In the genomic region with DNA sequence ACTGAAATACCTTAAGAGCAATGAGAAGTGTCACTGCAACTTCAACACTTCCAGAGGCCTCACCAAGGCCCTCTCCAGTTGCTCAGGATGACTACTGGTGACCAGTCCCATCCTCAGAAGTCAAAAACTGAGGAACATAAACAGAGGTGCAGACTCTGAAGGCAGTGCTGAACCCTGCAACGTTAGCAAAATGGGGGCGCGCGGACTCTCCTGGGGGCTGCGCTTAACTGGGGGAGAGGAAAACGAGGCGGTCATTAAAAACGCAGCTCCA, we compare ENCODE assay signal across 8 cellular contexts. TPM values are rescaled to one million over a fixed set of nuclear protein-coding genes. Genes with fewer than 3 reads are reported as not detected.
DNase-seq lines count a peak whose midpoint lies in the region; ATAC-seq and TF ChIP-seq lines count a peak whose summit lies in the region.

No MANE protein-coding gene starts in this region.

- DNase-seq in GM06990 (ENCODE audit: extremely low read depth, insufficient read length): no peak
- DNase-seq in RKO (ENCODE audit: low spot score): peak; percentile 56
- no peak for DNase-seq in fibroblast of mammary gland (ENCODE audit: low read depth)
- DNase-seq in psoas muscle: no peak
- DNase-seq in NCI-H2196 (lab: John Stamatoyannopoulos, UW; ENCODE audit: unreplicated experiment): no peak
- no peak for DNase-seq in stimulated activated CD4-positive, alpha-beta T cell treated with anti-CD3 and anti-CD28 coated beads, Interleukin-4, amount 100 ng/mL, for 4 hours

- H3K27me3 ChIP-seq in GM06990 (replicated peaks; ENCODE audit: control insufficient read depth, insufficient read depth, low read length) (no peaks in the 10 kb centered on the region), psoas muscle (ENCODE audit: insufficient read depth in 3 of 3, low read length in 2 of 3) (no peaks in the 10 kb centered on the region)

- H3K27ac ChIP-seq in psoas muscle: peak overlapping the region; percentile 83

- peak overlapping the region; percentile 85 for H3K4me3 ChIP-seq in GM06990 (replicated peaks; ENCODE audit: low read depth, low read length)
- peak overlapping the region; percentile 89 for H3K4me3 ChIP-seq in fibroblast of mammary gland (ENCODE audit: control insufficient read depth, low read depth, low read length)
- H3K4me3 ChIP-seq in psoas muscle: peak overlapping the region; percentile 83

- ATAC-seq in psoas muscle (no peak), GM21390 (IDR thresholded peaks at IDR 0.05; ENCODE audit: unreplicated experiment) (no peak), HG02642 (IDR thresholded peaks at IDR 0.05; ENCODE audit: poor library complexity, unreplicated experiment) (no peak)

- WGBS in psoas muscle, 3 donors: 1 to 8% (median 1%) methylated on average over 8 of the region's 8 CpGs

- TF ChIP-seq CTCF in GM06990 (IDR thresholded peaks at IDR 0.05; ENCODE audit: insufficient read depth, low read length, poor library complexity, severe bottlenecking): no peak
- TF ChIP-seq CTCF in fibroblast of mammary gland (conservative IDR thresholded peaks at IDR 0.05; ENCODE audit: control insufficient read depth, insufficient read depth, low read depth, low read length): no peak
- no peak for TF ChIP-seq CTCF in psoas muscle (IDR thresholded peaks at IDR 0.05)

- H3K36me3 ChIP-seq in GM06990 (ENCODE audit: control insufficient read depth, insufficient read depth, low read length) (peaks cover 2% of the 10 kb centered on the region), psoas muscle (ENCODE audit: insufficient read depth in 1 of 2, low read depth in 1 of 2) (peaks cover 0 to 4% of the 10 kb centered on the region in 2 donors)

- peaks cover 12% of the 10 kb centered on the region for H3K4me1 ChIP-seq in psoas muscle

- H3K9me3 ChIP-seq in psoas muscle: no peaks in the 10 kb centered on the region

- intact Hi-C loops in psoas muscle (cut with DNase I): loop anchor here (2.0 to 5.0 kb wide), 3 partner anchors 173 to 252 kb away; a partner anchor contains a TSS

RNA-seq across cellular contexts. Expression of a gene that starts 0.9 kb away (rescaled TPM):
- 1 to 10 TPM; 1.8 to 3.5 (median 2.3) TPM for total RNA-seq in psoas muscle
- 1 to 10 TPM in 2 of 3 donors, under 1 TPM in 1; 0.86 to 2.1 (median 1.5) TPM for polyA plus RNA-seq in psoas muscle
